14 cellular contexts compared by ENCODE assay signal in the genomic region with DNA sequence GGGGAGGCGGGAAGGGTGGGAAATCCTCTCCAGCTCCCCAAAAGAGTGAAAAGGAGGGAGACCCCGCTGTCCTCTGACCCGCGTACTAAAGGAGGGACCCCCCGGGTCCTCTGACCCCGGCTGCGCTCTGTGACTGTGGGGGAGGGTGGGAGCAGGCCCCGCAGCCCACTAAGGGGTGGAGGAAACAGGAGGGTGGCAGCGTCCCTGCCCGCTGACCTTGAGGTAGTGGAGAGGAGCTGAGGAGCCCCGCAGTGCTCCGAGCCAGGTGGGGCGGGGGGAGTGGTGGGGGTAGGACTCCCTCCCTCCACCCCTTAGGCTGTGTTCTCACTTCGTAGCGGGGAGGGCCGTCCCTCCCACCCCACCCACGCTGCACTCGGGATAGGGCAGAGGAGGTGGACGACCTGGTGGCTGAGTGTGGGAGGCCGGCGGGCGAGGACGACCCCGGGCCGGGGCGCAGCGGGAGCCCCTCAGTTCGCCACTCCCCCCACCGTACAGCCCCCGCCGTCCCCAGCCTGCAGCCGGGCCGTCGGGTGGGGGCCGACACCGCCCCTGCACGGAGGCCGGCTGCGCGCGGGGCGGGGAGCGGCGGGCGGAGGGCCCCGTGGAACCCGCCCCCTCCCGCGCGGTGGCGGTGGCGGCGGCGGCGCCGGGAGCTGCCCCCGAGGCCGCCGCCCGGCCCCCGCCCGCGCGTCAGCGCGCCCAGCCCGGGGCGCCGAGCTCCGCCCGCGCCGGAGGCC. TPM values are rescaled to one million over a fixed set of nuclear protein-coding genes. Genes with fewer than 3 reads are reported as not detected.
DNase-seq lines count a peak whose midpoint lies in the region; ATAC-seq and TF ChIP-seq lines count a peak whose summit lies in the region.
"Had no signal": no experiment of that assay in that cellular context is flagged by ENCODE, and none has a peak within 500 bp of the region (broad histone marks: within the 10 kb centered on the region; RNA-seq: fewer than 3 reads in every experiment).

A gene (plus strand): TSS at position 707 of the 737 bp plus-strand sequence. CDS start 159 bp downstream, outside the sequence.

- no peak for TF ChIP-seq CTCF in AG04449 (IDR thresholded peaks at IDR 0.05; ENCODE audit: insufficient read depth, low read length, missing control alignments)
- TF ChIP-seq CTCF in VCaP (conservative IDR thresholded peaks at IDR 0.05), result no peak
- no peak for TF ChIP-seq CTCF in right atrium auricular region (IDR thresholded peaks at IDR 0.05)
- no peak for TF ChIP-seq CTCF in ovary (IDR thresholded peaks at IDR 0.05)

- WGBS in ovary, 3 donors, result 0 to 3% (median 1%) methylated on average over 22 to 67 of the region's 73 CpGs

- POLR2A ChIA-PET in AG04449 (lab: Yijun Ruan, JAX), result no interaction called here

- H3K4me3 ChIP-seq in AG04449 (ENCODE audit: low read depth, low read length) (peak within 1 kb of the TSS; percentile 15; the same call in 1 of the 2 replicates), right atrium auricular region (peak within 1 kb of the TSS; percentile 32 to 51), ovary (peak within 1 kb of the TSS; percentile 59)

- no peak for ATAC-seq in HG03342 (IDR thresholded peaks at IDR 0.05; ENCODE audit: unreplicated experiment)
- ATAC-seq: stimulated activated naive B cell treated with anti-CD40 and anti-IgM and Interleukin-4, amounts not matched to agents 10 μg/mL and 1 μg/mL and 100 μg/mL, for 72 hours had no signal

- H3K9me3 ChIP-seq in right atrium auricular region (no peaks in the 10 kb centered on the region), ovary (no peaks in the 10 kb centered on the region)

- DNase-seq in AG04449 (ENCODE audit: low read depth, low spot score), result no peak
- no peak for DNase-seq in right atrium auricular region (ENCODE audit: low spot score)
- peak; percentile 25 to 59 (median 55) for DNase-seq in ovary
- no peak for DNase-seq in middle frontal gyrus (ENCODE audit: extremely low spot score, low spot score)
- no peak for DNase-seq in stimulated activated CD4-positive, alpha-beta T cell treated with anti-CD3 and anti-CD28 coated beads, Interleukin-4, amount 100 ng/mL, for 4 hours
- no peak for DNase-seq in NCI-H1092 treated with DMSO at 0.1 percent for 48 hours (lab: John Stamatoyannopoulos, UW)
- DNase-seq: CD4-positive, CD25-positive, alpha-beta regulatory T cell; HFFc6; SIG-M5; stimulated activated naive B cell treated with anti-CD40 and anti-IgM and Interleukin-4, amounts not matched to agents 10 μg/mL and 1 μg/mL and 100 μg/mL, for 72 hours had no signal

- H3K4me1 ChIP-seq in right atrium auricular region (peaks cover 0 to 18% of the 10 kb centered on the region in 2 donors), ovary (ENCODE audit: insufficient read depth) (no peaks in the 10 kb centered on the region)

- intact Hi-C loops in ovary (cut with DNase I), result loop anchor here in 2 of 4 donors (2.0 to 10.0 kb wide), 3 partner anchors 351 to 631 kb away; a partner anchor contains a TSS

- no peak for TF ChIP-seq EP300 in ovary (IDR thresholded peaks at IDR 0.05)

- H3K27ac ChIP-seq in VCaP, result peak within 1 kb of the TSS; percentile 88
- peak within 1 kb of the TSS in 1 of 2 donors; percentile 18 for H3K27ac ChIP-seq in right atrium auricular region
- peak within 1 kb of the TSS; percentile 70 to 79 for H3K27ac ChIP-seq in ovary
- H3K27ac ChIP-seq: epithelial cell of prostate had no signal

- CTCF ChIA-PET in AG04449 (lab: Yijun Ruan, JAX), result interaction anchor here (7.2 kb wide), 1 partner anchor 135 kb away, joined by 52 read pairs; no protein-coding TSS in a partner anchor

- H3K27me3 ChIP-seq in right atrium auricular region, result peaks cover 3% of the 10 kb centered on the region in 2 donors
- no peaks in the 10 kb centered on the region for H3K27me3 ChIP-seq in ovary

- no peak for TF ChIP-seq POLR2A in ovary (IDR thresholded peaks at IDR 0.05)

- no peaks in the 10 kb centered on the region for H3K36me3 ChIP-seq in right atrium auricular region
- no peaks in the 10 kb centered on the region for H3K36me3 ChIP-seq in ovary

RNA-seq across cellular contexts. Expression of the gene that starts here (rescaled TPM):
- 1 to 10 TPM in 1 of 2 donors, not detected in 1; 3.3 TPM for total RNA-seq in right atrium auricular region
- total RNA-seq in ovary, result 10 to 100 TPM in 3 of 7 donors, 1 to 10 TPM in 4; 4.9 to 22.8 (median 9.0) TPM
- 1 to 10 TPM; 4.0 to 5.3 TPM for polyA plus RNA-seq in ovary
- total RNA-seq: CD4-positive, CD25-positive, alpha-beta regulatory T cell; HFFc6; pulmonary artery endothelial cell had no signal
- polyA plus RNA-seq: CD4-positive, CD25-positive, alpha-beta regulatory T cell had no signal

Comparison
In these comparisons a context has a peak if more than half of its experiments do, and no peak if none do; other contexts are left out.
1. DNase-seq: peak in ovary (5 of 5); none in AG04449 (single experiment), right atrium auricular region (single experiment), middle frontal gyrus (single experiment), stimulated activated CD4-positive, alpha-beta T cell treated with anti-CD3 and anti-CD28 coated beads, Interleukin-4, amount 100 ng/mL, for 4 hours (0 of 2) and NCI-H1092 treated with DMSO at 0.1 percent for 48 hours (single experiment).
2. Peak in every context shown above with its lines, with median percentiles within 50 percentile points of each other: H3K4me3 ChIP-seq.